1 cellular context compared by ENCODE assay signal in the genomic region with DNA sequence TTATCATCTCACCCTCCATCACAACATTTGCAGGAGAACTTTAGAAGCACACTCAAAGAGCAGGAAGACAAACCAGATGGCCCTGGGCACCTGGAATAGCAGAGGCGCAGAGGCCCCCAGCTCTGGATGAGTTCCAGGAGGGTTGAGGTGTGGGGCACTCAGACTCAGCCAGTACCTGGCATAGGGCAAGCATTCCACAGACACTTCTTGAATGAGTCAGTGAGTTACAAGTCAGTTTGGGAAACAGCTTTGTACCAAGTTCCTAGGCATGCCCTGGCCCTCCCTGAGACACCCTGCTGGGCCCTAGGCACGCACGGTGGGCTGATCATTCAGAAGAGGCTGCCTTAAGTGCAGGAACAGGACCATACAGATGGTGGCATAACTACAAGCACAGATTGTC.
A peak's percentile ranks its signal among the peaks of the same experiment; 100 is the strongest.
TF ChIP-seq lines count a peak whose summit lies in the region.

No MANE protein-coding gene starts in this region.

TF ChIP-seq in HCT116, 20 proteins besides CTCF, POLR2A, EP300 and RAD21 (continued from another document):
- TF ChIP-seq, protein P1, sequence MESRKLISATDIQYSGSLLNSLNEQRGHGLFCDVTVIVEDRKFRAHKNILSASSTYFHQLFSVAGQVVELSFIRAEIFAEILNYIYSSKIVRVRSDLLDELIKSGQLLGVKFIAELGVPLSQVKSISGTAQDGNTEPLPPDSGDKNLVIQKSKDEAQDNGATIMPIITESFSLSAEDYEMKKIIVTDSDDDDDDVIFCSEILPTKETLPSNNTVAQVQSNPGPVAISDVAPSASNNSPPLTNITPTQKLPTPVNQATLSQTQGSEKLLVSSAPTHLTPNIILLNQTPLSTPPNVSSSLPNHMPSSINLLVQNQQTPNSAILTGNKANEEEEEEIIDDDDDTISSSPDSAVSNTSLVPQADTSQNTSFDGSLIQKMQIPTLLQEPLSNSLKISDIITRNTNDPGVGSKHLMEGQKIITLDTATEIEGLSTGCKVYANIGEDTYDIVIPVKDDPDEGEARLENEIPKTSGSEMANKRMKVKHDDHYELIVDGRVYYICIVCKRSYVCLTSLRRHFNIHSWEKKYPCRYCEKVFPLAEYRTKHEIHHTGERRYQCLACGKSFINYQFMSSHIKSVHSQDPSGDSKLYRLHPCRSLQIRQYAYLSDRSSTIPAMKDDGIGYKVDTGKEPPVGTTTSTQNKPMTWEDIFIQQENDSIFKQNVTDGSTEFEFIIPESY (IDR thresholded peaks at IDR 0.05; ENCODE audit: extremely low read depth, insufficient replicate concordance, low read length): no peak
- no peak for TF ChIP-seq ATF3 (IDR thresholded peaks at IDR 0.05)
- no peak for TF ChIP-seq EZH2phosphoT487 (IDR thresholded peaks at IDR 0.05; ENCODE audit: borderline replicate concordance)
- TF ChIP-seq SP1 (IDR thresholded peaks at IDR 0.05; ENCODE audit: low read depth): peak; percentile 58
- 0 out of 2 replicates have a peak, but pooled peaks have one; percentile 52 for TF ChIP-seq SIN3A (IDR thresholded peaks at IDR 0.05; ENCODE audit: low read depth)
- TF ChIP-seq REST (IDR thresholded peaks at IDR 0.05; ENCODE audit: low read depth): no peak
- TF ChIP-seq FOSL1 (IDR thresholded peaks at IDR 0.05; ENCODE audit: low read depth): peak; percentile 76
- TF ChIP-seq ZNF274 (IDR thresholded peaks at IDR 0.05; ENCODE audit: low read depth, low read length): no peak
- peak; percentile 83 for TF ChIP-seq JUND (IDR thresholded peaks at IDR 0.05)
- no peak for TF ChIP-seq EZH2 (IDR thresholded peaks at IDR 0.05)
